Comparison of ENCODE assay signal across 19 cellular contexts in genomic region chr11:61195710-61196109, GRCh38. TPM values are rescaled to one million over a fixed set of nuclear protein-coding genes. Genes with fewer than 3 reads are reported as not detected.
DNase-seq lines count a peak whose midpoint lies in the region; ATAC-seq and TF ChIP-seq lines count a peak whose summit lies in the region.
"Had no signal": no experiment of that assay in that cellular context is flagged by ENCODE, and none has a peak within 500 bp of the region (broad histone marks: within the 10 kb centered on the region; RNA-seq: fewer than 3 reads in every experiment).

No MANE protein-coding gene starts in this region.

- H3K27ac Mint-ChIP-seq in dendritic cell treated with granulocyte-macrophage colony-stimulating factor and Interleukin-4, amounts not matched to agents 40 ng/mL and 50 ng/mL, for 4 days = peak overlapping the region; percentile 61
- H3K27ac Mint-ChIP-seq: CD4-positive, alpha-beta memory T cell; HFFc6 had no signal

- peaks cover 13% of the 10 kb centered on the region for H3K4me1 Mint-ChIP-seq in dendritic cell treated with granulocyte-macrophage colony-stimulating factor and Interleukin-4, amounts not matched to agents 40 ng/mL and 50 ng/mL, for 4 days (ENCODE audit: low read depth)
- H3K4me1 Mint-ChIP-seq: CD4-positive, alpha-beta memory T cell had no signal

- peaks cover 0 to 9% (median 0%) of the 10 kb centered on the region in 3 donors for H3K27me3 ChIP-seq in stomach

- TF ChIP-seq POLR2A in stomach (IDR thresholded peaks at IDR 0.05) = no peak

- no peak overlapping the region for H3K4me3 ChIP-seq in stomach

- H3K27ac ChIP-seq in stomach = peak overlapping the region; percentile 73 to 88 (median 76)

- peaks cover 10% of the 10 kb centered on the region for H3K9me3 Mint-ChIP-seq in dendritic cell treated with granulocyte-macrophage colony-stimulating factor and Interleukin-4, amounts not matched to agents 40 ng/mL and 50 ng/mL, for 4 days

- H3K9me3 ChIP-seq in stomach = peaks cover 0 to 9% (median 4%) of the 10 kb centered on the region in 4 donors

- no peaks in the 10 kb centered on the region for H3K36me3 Mint-ChIP-seq in dendritic cell treated with granulocyte-macrophage colony-stimulating factor and Interleukin-4, amounts not matched to agents 40 ng/mL and 50 ng/mL, for 4 days (ENCODE audit: low read depth)

- no peak overlapping the region for H3K4me3 Mint-ChIP-seq in dendritic cell treated with granulocyte-macrophage colony-stimulating factor and Interleukin-4, amounts not matched to agents 40 ng/mL and 50 ng/mL, for 4 days
- H3K4me3 Mint-ChIP-seq: CD4-positive, alpha-beta memory T cell; HFFc6 had no signal

- TF ChIP-seq EP300 in stomach (IDR thresholded peaks at IDR 0.05) = no peak

- TF ChIP-seq CTCF in stomach (IDR thresholded peaks at IDR 0.05) = no peak

- H3K4me1 ChIP-seq in stomach = peaks cover 0 to 27% (median 20%) of the 10 kb centered on the region in 4 donors

- no peaks in the 10 kb centered on the region for H3K36me3 ChIP-seq in stomach

- ATAC-seq in GM19455 (IDR thresholded peaks at IDR 0.05; ENCODE audit: unreplicated experiment) = no peak
- ATAC-seq: PC-3, Right ventricle myocardium inferior had no signal

- intact Hi-C loops in dendritic cell treated with granulocyte-macrophage colony-stimulating factor and Interleukin-4, amounts not matched to agents 40 ng/mL and 50 ng/mL, for 4 days (cut with micrococcal nuclease) = no loop called here
- intact Hi-C loops in stomach (cut with DNase I; ENCODE audit: low total_unique reads) = no loop called here

- peaks cover 27% of the 10 kb centered on the region for H3K27me3 Mint-ChIP-seq in dendritic cell treated with granulocyte-macrophage colony-stimulating factor and Interleukin-4, amounts not matched to agents 40 ng/mL and 50 ng/mL, for 4 days

- 29 to 61% (median 38%) methylated on average over 8 of the region's 8 CpGs for WGBS in stomach, 5 donors

- in situ Hi-C loops in G401 (cut with HindIII; ENCODE audit: low sequenced_read_pairs) = no loop called here

- DNase-seq in G401 (ENCODE audit: low spot score) (peak; percentile 43), left kidney (ENCODE audit: low read depth, low spot score) (peak; percentile 93), stomach (peak; percentile 83), hypothalamus (lab: John Stamatoyannopoulos, UW) (no peak), midbrain (lab: John Stamatoyannopoulos, UW) (no peak)
- DNase-seq: CD4-positive, alpha-beta memory T cell; DND-41; GF-D8; HFFc6; NCI-H1048; NCI-H1436 treated with DMSO at 0.1 percent for 48 hours; NCI-H2081; NCI-H748 treated with DMSO at 0.1 percent for 48 hours; PC-3 had no signal

RNA-seq across cellular contexts. Expression of gene PGA3, which starts 7.6 kb away (rescaled TPM):
- total RNA-seq in G401 (2014; rRNA removed; shearing (Covaris generic)) = not detected in 2 replicates
- total RNA-seq in stomach = over 10,000 TPM in 2 of 5 donors, 1,000 to 10,000 TPM in 1, 100 to 1,000 TPM in 2; 367 to 55,790 (median 1,114) TPM
- over 10,000 TPM; 23,067 to 73,485 (median 39,030) TPM for polyA plus RNA-seq in stomach
- total RNA-seq: CD4-positive, alpha-beta memory T cell; MCF 10A; NCI-H460; PC-3 had no signal
- polyA plus RNA-seq: CD4-positive, alpha-beta memory T cell had no signal

RNA-seq across cellular contexts. Expression of gene PGA4, which starts 26.4 kb away (rescaled TPM):
- not detected in 2 replicates for total RNA-seq in G401 (2014; rRNA removed; shearing (Covaris generic))
- total RNA-seq in stomach = over 10,000 TPM in 2 of 5 donors, 1,000 to 10,000 TPM in 1, 100 to 1,000 TPM in 2; 386 to 107,207 (median 2,421) TPM
- over 10,000 TPM; 17,534 to 25,788 (median 19,705) TPM for polyA plus RNA-seq in stomach
- total RNA-seq: CD4-positive, alpha-beta memory T cell; HFFc6; MCF 10A; NCI-H460; PC-3; Right ventricle myocardium inferior had no signal
- polyA plus RNA-seq: CD4-positive, alpha-beta memory T cell had no signal

RNA-seq across cellular contexts. Expression of gene VPS37C, which starts 34.5 kb away (rescaled TPM):
- 15.5 and 16.6 TPM in 2 replicates for total RNA-seq in G401 (2014; rRNA removed; shearing (Covaris generic))
- total RNA-seq in stomach = 10 to 100 TPM in 4 of 5 donors, 1 to 10 TPM in 1; 6.4 to 53.6 (median 37.1) TPM
- polyA plus RNA-seq in stomach = 10 to 100 TPM; 13.8 to 28.4 (median 26.9) TPM

RNA-seq across cellular contexts. Expression of gene PGA5, which starts 45.3 kb away (rescaled TPM):
- total RNA-seq in G401 (2014; rRNA removed; shearing (Covaris generic)) = not detected in 2 replicates
- 1,000 to 10,000 TPM in 2 of 5 donors, 100 to 1,000 TPM in 1, 10 to 100 TPM in 1, 1 to 10 TPM in 1; 5.9 to 5,713 (median 190) TPM for total RNA-seq in stomach
- 1,000 to 10,000 TPM; 1,014 to 6,178 (median 3,688) TPM for polyA plus RNA-seq in stomach
- total RNA-seq: CD4-positive, alpha-beta memory T cell; HFFc6; MCF 10A; NCI-H460; PC-3 had no signal
- polyA plus RNA-seq: CD4-positive, alpha-beta memory T cell had no signal

Comparison
In these comparisons a context has a peak if more than half of its experiments do, and no peak if none do; other contexts are left out.
1. DNase-seq: peak in G401 (single experiment), left kidney (single experiment) and stomach (single experiment); none in hypothalamus (0 of 51) and midbrain (single experiment).
2. RNA of gene PGA3, which starts 7.6 kb away (total RNA-seq): 367 to 55,790 TPM in stomach; not detected in G401; every median in the first group is over 100 times any median in the second.
3. RNA of gene PGA4, which starts 26.4 kb away (total RNA-seq): 386 to 107,207 TPM in stomach; not detected in G401; every median in the first group is over 100 times any median in the second.